10 cellular contexts compared by ENCODE assay signal in genomic region chr9:132372177-132373095, GRCh38. TPM values are rescaled to one million over a fixed set of nuclear protein-coding genes. Genes with fewer than 3 reads are reported as not detected.
A peak's percentile ranks its signal among the peaks of the same experiment; 100 is the strongest.
DNase-seq lines count a peak whose midpoint lies in the region; ATAC-seq, FAIRE-seq and TF ChIP-seq lines count a peak whose summit lies in the region.
"Had no signal": no experiment of that assay in that cellular context is flagged by ENCODE, and none has a peak within 500 bp of the region (broad histone marks: within the 10 kb centered on the region; RNA-seq: fewer than 3 reads in every experiment).

No MANE protein-coding gene starts in this region.

- H3K9me3 Mint-ChIP-seq in mesothelial cell of epicardium: no peaks in the 10 kb centered on the region

- H3K36me3 Mint-ChIP-seq in mesothelial cell of epicardium: peaks cover 13% of the 10 kb centered on the region

- DNase-seq in GM12865 (ENCODE audit: low read depth) (peak; percentile 53), SK-MEL-5 (ENCODE audit: low read depth, low spot score) (peak; percentile 53), fibroblast of pulmonary artery (ENCODE audit: low read depth) (peak; percentile 85), pancreas (peak in 1 of 6 donors; percentile 56), mesothelial cell of epicardium (ENCODE audit: low spot score in 2 of 2, unreplicated experiment in 2 of 2) (no peak), GM20000 (ENCODE audit: low spot score) (no peak), NCI-H2196 treated with DMSO at 0.1 percent for 48 hours (lab: John Stamatoyannopoulos, UW; ENCODE audit: unreplicated experiment) (no peak)
- no peak for DNase-seq in activated CD8-positive, alpha-beta memory T cell treated with anti-CD3 and anti-CD28 coated beads for 24 hours

- no peaks in the 10 kb centered on the region for H3K27me3 ChIP-seq in pancreas

- H3K27ac ChIP-seq in pancreas: peak overlapping the region in 2 of 4 donors; percentile 28 to 53

- WGBS in pancreas, 2 donors: 78 to 82% methylated on average over 14 of the region's 14 CpGs

- H3K4me1 Mint-ChIP-seq in mesothelial cell of epicardium: peaks cover 8% of the 10 kb centered on the region

- no peak overlapping the region for H3K27ac Mint-ChIP-seq in mesothelial cell of epicardium

- no peaks in the 10 kb centered on the region for H3K4me1 ChIP-seq in pancreas

- no peaks in the 10 kb centered on the region for H3K27me3 Mint-ChIP-seq in mesothelial cell of epicardium (ENCODE audit: low read depth)

- intact Hi-C loops in pancreas (cut with DNase I): no loop called here

- in situ Hi-C loops in SK-MEL-5 (cut with HindIII; ENCODE audit: low pct_unique_long_range_greater_than_20kb, low sequenced_read_pairs): no loop called here

- no peak for FAIRE-seq in pancreas (lab: Jason Lieb, UNC)

- peaks cover 0 to 10% (median 0%) of the 10 kb centered on the region in 3 donors for H3K36me3 ChIP-seq in pancreas

- no peaks in the 10 kb centered on the region for H3K9me3 ChIP-seq in pancreas

- peak in 3 of 4 donors; percentile 55 to 91 (median 83) for ATAC-seq in pancreas

- TF ChIP-seq CTCF in GM12865 (IDR thresholded peaks at IDR 0.05; ENCODE audit: insufficient read depth, low read depth, low read length, missing control alignments): no peak
- no peak for TF ChIP-seq CTCF in fibroblast of pulmonary artery (IDR thresholded peaks at IDR 0.05; ENCODE audit: low read length, missing control alignments)
- no peak for TF ChIP-seq CTCF in pancreas (IDR thresholded peaks at IDR 0.05)
- no peak for TF ChIP-seq CTCF in mesothelial cell of epicardium (IDR thresholded peaks at IDR 0.05; ENCODE audit: unreplicated experiment)
- TF ChIP-seq CTCF in GM20000 (IDR thresholded peaks at IDR 0.05; ENCODE audit: extremely low read depth, missing control alignments): no peak

- H3K4me3 Mint-ChIP-seq in mesothelial cell of epicardium: no peak overlapping the region

- H3K4me3 ChIP-seq in GM12865 (ENCODE audit: low read depth, low read length) (no peak overlapping the region), fibroblast of pulmonary artery (replicated peaks; ENCODE audit: low read depth, low read length) (no peak overlapping the region), pancreas (no peak overlapping the region)

RNA-seq across cellular contexts. Expression of gene SETX, which starts 17.6 kb away (rescaled TPM):
- 58.2 and 59.8 TPM in 2 replicates for total RNA-seq in SK-MEL-5 (2014; rRNA removed; shearing (Covaris generic))
- 15.0 and 21.2 TPM in 2 replicates for polyA plus RNA-seq in SK-MEL-5 (2015; cell fraction: cytosol; rRNA removed)
- 34.3 and 39.1 TPM in 2 replicates for polyA plus RNA-seq in SK-MEL-5 (2015; cell fraction: nucleus; rRNA removed)
- 10 to 100 TPM; 11.1 to 23.1 (median 14.5) TPM for total RNA-seq in pancreas
- polyA plus RNA-seq in pancreas: 10 to 100 TPM; 12.4 to 20.7 TPM
- total RNA-seq in mesothelial cell of epicardium: 51.4 to 52.4 TPM (median 51.6 TPM) in 3 replicates

RNA-seq across cellular contexts. Expression of gene TTF1, which starts 34.2 kb away (rescaled TPM):
- 13.9 and 16.7 TPM in 2 replicates for total RNA-seq in SK-MEL-5 (2014; rRNA removed; shearing (Covaris generic))
- polyA plus RNA-seq in SK-MEL-5 (2015; cell fraction: cytosol; rRNA removed): 14.7 and 14.8 TPM in 2 replicates
- polyA plus RNA-seq in SK-MEL-5 (2015; cell fraction: nucleus; rRNA removed): 6.3 and 9.2 TPM in 2 replicates
- total RNA-seq in pancreas (1 to 10 TPM; 4.5 to 9.0 (median 6.0) TPM), mesothelial cell of epicardium (14.1 to 15.6 TPM (median 15.5 TPM) in 3 replicates)
- polyA plus RNA-seq in pancreas: 10 to 100 TPM in 1 of 2 donors, 1 to 10 TPM in 1; 8.5 to 14.0 TPM

RNA-seq across cellular contexts. Expression of gene CFAP77, which starts 37.6 kb away (rescaled TPM):
- total RNA-seq in SK-MEL-5 (2014; rRNA removed; shearing (Covaris generic)): 0.19 TPM in 1 of 2 replicates, not detected in the other
- 0.72 TPM in 1 of 2 replicates, not detected in the other for polyA plus RNA-seq in SK-MEL-5 (2015; cell fraction: cytosol; rRNA removed)
- polyA plus RNA-seq in SK-MEL-5 (2015; cell fraction: nucleus; rRNA removed): not detected in 2 replicates
- not detected for total RNA-seq in pancreas
- not detected for polyA plus RNA-seq in pancreas
- total RNA-seq in mesothelial cell of epicardium: 0.23 TPM in 1 of 3 replicates, not detected in the others
- total RNA-seq: urinary bladder had no signal
- polyA plus RNA-seq: esophagus, urinary bladder had no signal

Comparison
In these comparisons a context has a peak if more than half of its experiments do, and no peak if none do; other contexts are left out.
1. DNase-seq: peak in GM12865 (single experiment), SK-MEL-5 (single experiment) and fibroblast of pulmonary artery (single experiment); none in mesothelial cell of epicardium (0 of 2), GM20000 (single experiment), NCI-H2196 treated with DMSO at 0.1 percent for 48 hours (single experiment) and activated CD8-positive, alpha-beta memory T cell treated with anti-CD3 and anti-CD28 coated beads for 24 hours (single experiment).